Comparison of ENCODE assay signal across 21 cellular contexts in genomic region chr2:26312471-26312870, GRCh38. TPM values are rescaled to one million over a fixed set of nuclear protein-coding genes. Genes with fewer than 3 reads are reported as not detected.
"Had no signal": no experiment of that assay in that cellular context is flagged by ENCODE, and none has a peak within 500 bp of the region (broad histone marks: within the 10 kb centered on the region; RNA-seq: fewer than 3 reads in every experiment).

No MANE protein-coding gene starts in this region.

- H3K27ac ChIP-seq: coronary artery, gastrocnemius medialis, left ventricle myocardium inferior, lower lobe of right lung, suprapubic skin, thyroid gland, upper lobe of left lung had no signal

- H3K4me3 ChIP-seq: coronary artery, gastrocnemius medialis, left ventricle myocardium inferior, lower lobe of right lung, suprapubic skin, thyroid gland, upper lobe of left lung had no signal

- H3K9me3 Mint-ChIP-seq: endodermal cell, naive B cell, nephron progenitor cell had no signal

- H3K4me3 Mint-ChIP-seq: endodermal cell, naive B cell, nephron progenitor cell had no signal

- ATAC-seq: gastrocnemius medialis; left cardiac atrium; lower lobe of right lung; stimulated activated naive CD8-positive, alpha-beta T cell treated with anti-CD3 and anti-CD28 coated beads, Interleukin-15, Interleukin-2, amounts not matched to agents 100 U/mL and 50 U/mL, for 24 hours had no signal

- FAIRE-seq: endothelial cell of umbilical vein, small intestine had no signal

- H3K9me3 ChIP-seq: gastrocnemius medialis, left ventricle myocardium inferior, lower lobe of right lung, suprapubic skin, thyroid gland, upper lobe of left lung had no signal

- H3K27me3 ChIP-seq: gastrocnemius medialis, suprapubic skin, thyroid gland, upper lobe of left lung had no signal

- H3K36me3 ChIP-seq: gastrocnemius medialis, left ventricle myocardium inferior, lower lobe of right lung, suprapubic skin, thyroid gland, upper lobe of left lung had no signal

- H3K27me3 Mint-ChIP-seq: naive B cell had no signal

- H3K4me1 Mint-ChIP-seq: endodermal cell, naive B cell had no signal

- DNase-seq: central memory CD4-positive, alpha-beta T cell; effector CD4-positive, alpha-beta T cell; endodermal cell; gastrocnemius medialis; left cardiac atrium; left ventricle myocardium inferior; lower lobe of right lung; mesendoderm; naive B cell; nephron progenitor cell; right cardiac atrium; small intestine; stimulated activated CD4-positive, alpha-beta T cell treated with anti-CD3 and anti-CD28 coated beads, Interleukin-12 subunit alpha, Interleukin-12 subunit beta, amount 100 ng/mL, for 4 hours; stimulated activated CD4-positive, alpha-beta T cell treated with anti-CD3 and anti-CD28 coated beads, Interleukin-2, amount 100 ng/mL, for 48 hours; stimulated activated naive CD8-positive, alpha-beta T cell treated with anti-CD3 and anti-CD28 coated beads, Interleukin-15, Interleukin-2, amounts not matched to agents 100 U/mL and 50 U/mL, for 24 hours; thyroid gland had no signal

- H3K27ac Mint-ChIP-seq: endodermal cell, nephron progenitor cell had no signal

- H3K4me1 ChIP-seq: gastrocnemius medialis, left ventricle myocardium inferior, lower lobe of right lung, thyroid gland, upper lobe of left lung had no signal

RNA-seq across cellular contexts. Expression of gene ADGRF3, which starts 34.1 kb away (rescaled TPM):
- total RNA-seq: gastrocnemius medialis, left ventricle myocardium inferior, posterior vena cava had no signal
